ENCODE assay signal across 18 cellular contexts in the genomic region with DNA sequence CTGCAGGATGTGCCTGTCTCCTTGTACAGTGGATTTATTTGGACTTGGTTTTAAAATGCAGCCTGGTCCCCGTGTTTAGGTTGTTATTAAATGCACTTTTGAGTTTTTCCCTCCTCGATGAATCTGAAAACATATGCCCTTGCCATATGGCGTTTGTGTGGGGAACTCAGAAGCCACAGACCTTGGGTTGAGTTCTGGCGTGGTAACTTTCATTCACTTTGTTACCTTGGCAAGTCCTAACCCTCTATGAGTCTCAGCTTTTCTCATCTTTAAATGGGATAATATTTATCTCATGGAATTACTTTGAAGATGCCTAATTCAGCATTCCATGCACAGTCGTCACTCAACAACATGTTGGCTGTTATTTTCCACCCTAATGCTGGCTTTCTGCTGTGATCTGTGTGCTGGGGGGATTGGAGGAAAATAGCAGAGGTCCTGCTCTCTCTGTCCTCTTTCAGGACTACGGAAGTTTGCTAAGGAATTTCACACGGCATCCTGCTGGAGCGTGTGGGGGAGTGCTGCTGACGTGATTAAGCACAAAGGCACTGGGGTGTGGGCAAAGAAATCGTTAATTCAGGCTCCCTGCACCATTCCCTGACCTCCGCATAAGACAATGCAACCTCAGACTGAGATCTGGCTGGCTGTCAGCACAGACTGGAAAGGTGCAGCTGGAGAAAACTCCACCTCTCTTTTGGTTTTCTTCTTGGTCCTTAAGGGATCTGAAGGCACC.
DNase-seq lines count a peak whose midpoint lies in the region; ATAC-seq, FAIRE-seq and TF ChIP-seq lines count a peak whose summit lies in the region.
"Had no signal": no experiment of that assay in that cellular context is flagged by ENCODE, and none has a peak within 500 bp of the region (broad histone marks: within the 10 kb centered on the region; RNA-seq: fewer than 3 reads in every experiment).

No MANE protein-coding gene starts in this region.

- POLR2A ChIA-PET in activated CD8-positive, alpha-beta T cell treated with anti-CD3 and anti-CD28 coated beads, Interleukin-2, amount 10 ng/mL, durations not matched to agents 7 days and 5 days (lab: Charles Lee), result interaction anchor here (0.8 to 1.6 kb wide), 2 partner anchors 11 to 20 kb away, joined by 3 read pairs; no protein-coding TSS in a partner anchor

- no peaks in the 10 kb centered on the region for H3K27me3 Mint-ChIP-seq in activated CD8-positive, alpha-beta T cell treated with anti-CD3 and anti-CD28 coated beads, Interleukin-2, amount 10 ng/mL, durations not matched to agents 7 days and 5 days (ENCODE audit: low read depth)

- H3K4me1 ChIP-seq in BLaER1 treated with 17β-estradiol and CSF1 and Interleukin-3, amounts not matched to agents 10 nM and 100 nM, result peaks cover 14 to 70% (median 53%) of the 10 kb centered on the region in 10 experiments
- H3K4me1 ChIP-seq in osteoblast (ENCODE audit: insufficient read depth, low read length), result no peaks in the 10 kb centered on the region
- peaks cover 0 to 51% (median 17%) of the 10 kb centered on the region in 6 donors for H3K4me1 ChIP-seq in spleen
- H3K4me1 ChIP-seq: prostate gland had no signal

- FAIRE-seq in GM12891 (lab: Jason Lieb, UNC), result peak; percentile 28

- H3K27ac ChIP-seq in BLaER1 treated with 17β-estradiol and CSF1 and Interleukin-3, amounts not matched to agents 10 nM and 100 nM, result peak overlapping the region in 2 of 11 experiments; percentile 7 to 10; a peak in 1 of 22 replicates
- H3K27ac ChIP-seq in osteoblast (ENCODE audit: low read depth, low read length) (no peak overlapping the region), spleen (no peak overlapping the region)
- H3K27ac ChIP-seq: esophagus muscularis mucosa, prostate gland had no signal

- H3K36me3 ChIP-seq in BLaER1 treated with 17β-estradiol and CSF1 and Interleukin-3, amounts not matched to agents 10 nM and 100 nM, result peaks cover 0 to 93% (median 70%) of the 10 kb centered on the region in 11 experiments; a peak in 19 of 22 replicates
- H3K36me3 ChIP-seq in osteoblast (ENCODE audit: insufficient read depth, low read length), result no peaks in the 10 kb centered on the region
- no peaks in the 10 kb centered on the region for H3K36me3 ChIP-seq in spleen
- H3K36me3 ChIP-seq: prostate gland had no signal

- H4K20me1 ChIP-seq in BLaER1 treated with 17β-estradiol and CSF1 and Interleukin-3, amounts not matched to agents 10 nM and 100 nM, result peaks cover 0 to 5% (median 0%) of the 10 kb centered on the region in 11 experiments; a peak in 2 of 22 replicates
- H4K20me1 ChIP-seq in osteoblast (ENCODE audit: insufficient read depth, low read length), result no peaks in the 10 kb centered on the region

- H3K27ac Mint-ChIP-seq in activated CD8-positive, alpha-beta T cell treated with anti-CD3 and anti-CD28 coated beads, Interleukin-2, amount 10 ng/mL, durations not matched to agents 7 days and 5 days, result peak overlapping the region; percentile 73
- H3K27ac Mint-ChIP-seq: H9 had no signal

- CTCF ChIA-PET in activated CD8-positive, alpha-beta T cell treated with anti-CD3 and anti-CD28 coated beads, Interleukin-2, amount 10 ng/mL, durations not matched to agents 7 days and 5 days (lab: Charles Lee), result interaction anchor here (1.3 kb wide), 2 partner anchors 11 to 13 kb away, joined by 4 to 7 read pairs; no protein-coding TSS in a partner anchor

- H3K4me3 ChIP-seq in BLaER1 treated with 17β-estradiol and CSF1 and Interleukin-3, amounts not matched to agents 10 nM and 100 nM, result no peak overlapping the region
- H3K4me3 ChIP-seq in osteoblast (ENCODE audit: insufficient read depth, low read length) (no peak overlapping the region), spleen (no peak overlapping the region)
- H3K4me3 ChIP-seq: esophagus muscularis mucosa, prostate gland had no signal

- peaks cover 29 to 58% (median 38%) of the 10 kb centered on the region in 11 experiments for H3K9me3 ChIP-seq in BLaER1 treated with 17β-estradiol and CSF1 and Interleukin-3, amounts not matched to agents 10 nM and 100 nM (replicated peaks in 1 of 11)
- H3K9me3 ChIP-seq in osteoblast (ENCODE audit: low read depth, low read length), result no peaks in the 10 kb centered on the region
- H3K9me3 ChIP-seq in spleen, result peaks cover 0 to 8% (median 3%) of the 10 kb centered on the region in 8 donors
- H3K9me3 ChIP-seq: esophagus muscularis mucosa, prostate gland had no signal

- no peaks in the 10 kb centered on the region for H3K9me3 Mint-ChIP-seq in activated CD8-positive, alpha-beta T cell treated with anti-CD3 and anti-CD28 coated beads, Interleukin-2, amount 10 ng/mL, durations not matched to agents 7 days and 5 days (ENCODE audit: insufficient read depth)

- no peaks in the 10 kb centered on the region for H3K27me3 ChIP-seq in BLaER1 treated with 17β-estradiol and CSF1 and Interleukin-3, amounts not matched to agents 10 nM and 100 nM
- H3K27me3 ChIP-seq in osteoblast (ENCODE audit: insufficient read depth, low read length), result no peaks in the 10 kb centered on the region
- no peaks in the 10 kb centered on the region for H3K27me3 ChIP-seq in spleen (replicated peaks in 1 of 7)
- H3K27me3 ChIP-seq: esophagus muscularis mucosa had no signal

- H3K79me2 ChIP-seq in osteoblast (ENCODE audit: insufficient read depth, low read length), result no peaks in the 10 kb centered on the region

- no peak for TF ChIP-seq CTCF in osteoblast (IDR thresholded peaks at IDR 0.05; ENCODE audit: extremely low read depth, low read depth, low read length)
- no peak for TF ChIP-seq CTCF in spleen (IDR thresholded peaks at IDR 0.05 in 8 of 11, conservative IDR thresholded peaks at IDR 0.05 in 3 of 11)

- H2AFZ ChIP-seq in osteoblast (ENCODE audit: low read length), result no peak overlapping the region

- peak overlapping the region; percentile 2 for H3K4me3 Mint-ChIP-seq in activated CD8-positive, alpha-beta T cell treated with anti-CD3 and anti-CD28 coated beads, Interleukin-2, amount 10 ng/mL, durations not matched to agents 7 days and 5 days
- H3K4me3 Mint-ChIP-seq: H9 had no signal

- DNase-seq in GM12891 (ENCODE audit: insufficient read length, low spot score) (no peak), iPS-NIHi7 (ENCODE audit: extremely low spot score) (peak; percentile 49), osteoblast (ENCODE audit: insufficient read length, low spot score, missing footprints) (no peak), pons (ENCODE audit: low spot score) (no peak), spleen (no peak)
- DNase-seq in activated CD8-positive, alpha-beta T cell treated with anti-CD3 and anti-CD28 coated beads, Interleukin-2, amount 10 ng/mL, durations not matched to agents 7 days and 5 days, result no peak
- DNase-seq in activated effector memory CD4-positive, alpha-beta T cell treated with Interleukin-2 at 50 U/mL for 16 hours, result no peak
- DNase-seq: AML-193; central memory CD4-positive, alpha-beta T cell; H9; mesenchymal stem cell; NCI-H1417 treated with DMSO at 0.1 percent for 48 hours; NCI-H82; SIG-M5; stimulated activated CD4-positive, alpha-beta T cell treated with anti-CD3 and anti-CD28 coated beads, Interleukin-2, amount 100 ng/mL, for 48 hours had no signal

- TF ChIP-seq POLR2A in GM12891 (IDR thresholded peaks at IDR 0.05; ENCODE audit: low read depth, low read length), result no peak
- TF ChIP-seq POLR2A in spleen (IDR thresholded peaks at IDR 0.05), result no peak

- H3K9ac ChIP-seq in BLaER1 treated with 17β-estradiol and CSF1 and Interleukin-3, amounts not matched to agents 10 nM and 100 nM, result no peak overlapping the region

- intact Hi-C loops in spleen (cut with DNase I; ENCODE audit: low total_unique reads), result no loop called here

- ATAC-seq in activated CD8-positive, alpha-beta T cell treated with anti-CD3 and anti-CD28 coated beads, Interleukin-2, amount 10 ng/mL, durations not matched to agents 7 days and 5 days, result no peak

- peaks cover 37% of the 10 kb centered on the region for H3K36me3 Mint-ChIP-seq in activated CD8-positive, alpha-beta T cell treated with anti-CD3 and anti-CD28 coated beads, Interleukin-2, amount 10 ng/mL, durations not matched to agents 7 days and 5 days (ENCODE audit: low read depth)

- 78 to 86% (median 80%) methylated on average over 11 of the region's 11 CpGs for WGBS in spleen, 5 donors

- H3K4me2 ChIP-seq in BLaER1 treated with 17β-estradiol and CSF1 and Interleukin-3, amounts not matched to agents 10 nM and 100 nM, result peak overlapping the region in 6 of 11 experiments; percentile 52 to 78 (median 64); a peak in 10 of 22 replicates
- no peak overlapping the region for H3K4me2 ChIP-seq in osteoblast (ENCODE audit: insufficient read depth, low read length)

- H3K4me1 Mint-ChIP-seq in activated CD8-positive, alpha-beta T cell treated with anti-CD3 and anti-CD28 coated beads, Interleukin-2, amount 10 ng/mL, durations not matched to agents 7 days and 5 days (ENCODE audit: low read depth), result peaks cover 86% of the 10 kb centered on the region

TF ChIP-seq in GM12891, 5 proteins besides CTCF, POLR2A, EP300 and RAD21:
- TF ChIP-seq PAX5 (IDR thresholded peaks at IDR 0.05; ENCODE audit: insufficient read depth, low read length, severe bottlenecking) (no peak), POU2F2 (IDR thresholded peaks at IDR 0.05; ENCODE audit: low read depth, low read length) (no peak), POLR2AphosphoS5 (IDR thresholded peaks at IDR 0.05; ENCODE audit: low read depth, low read length) (no peak), SPI1 (IDR thresholded peaks at IDR 0.05; ENCODE audit: low read depth, low read length) (no peak), TAF1 (IDR thresholded peaks at IDR 0.05; ENCODE audit: low read depth, low read length) (no peak)
